9 cellular contexts compared by ENCODE assay signal in genomic region chr1:116111196-116112021, GRCh38. TPM values are rescaled to one million over a fixed set of nuclear protein-coding genes. Genes with fewer than 3 reads are reported as not detected.
A peak's percentile ranks its signal among the peaks of the same experiment; 100 is the strongest.
DNase-seq lines count a peak whose midpoint lies in the region; ATAC-seq and TF ChIP-seq lines count a peak whose summit lies in the region.
"Had no signal": no experiment of that assay in that cellular context is flagged by ENCODE, and none has a peak within 500 bp of the region (broad histone marks: within the 10 kb centered on the region; RNA-seq: fewer than 3 reads in every experiment).

Gene MAB21L3 (plus strand): TSS chr1:116111399. CDS start chr1:116112616, 1,217 bp downstream.

- no peak for TF ChIP-seq POLR2A in Peyer's patch (IDR thresholded peaks at IDR 0.05)

- H2AFZ ChIP-seq in osteoblast (ENCODE audit: low read length), result peak within 1 kb of the TSS; percentile 18

- H3K9me3 ChIP-seq in Peyer's patch (no peaks in the 10 kb centered on the region), osteoblast (ENCODE audit: low read depth, low read length) (no peaks in the 10 kb centered on the region)
- H3K9me3 ChIP-seq: adrenal gland had no signal

- H3K4me3 ChIP-seq in Peyer's patch (no peak within 1 kb of the TSS), osteoblast (ENCODE audit: insufficient read depth, low read length) (no peak within 1 kb of the TSS), brain microvascular endothelial cell (ENCODE audit: low read depth, low read length) (no peak within 1 kb of the TSS)
- H3K4me3 ChIP-seq: adrenal gland had no signal

- in situ Hi-C loops in brain microvascular endothelial cell (cut with HindIII; ENCODE audit: low pct_ligation_motif_present, low sequenced_read_pairs), result no loop called here

- no peaks in the 10 kb centered on the region for H4K20me1 ChIP-seq in osteoblast (ENCODE audit: insufficient read depth, low read length)

- H3K36me3 ChIP-seq in Peyer's patch (no peaks in the 10 kb centered on the region), osteoblast (ENCODE audit: insufficient read depth, low read length) (no peaks in the 10 kb centered on the region), brain microvascular endothelial cell (replicated peaks) (no peaks in the 10 kb centered on the region)
- H3K36me3 ChIP-seq: adrenal gland had no signal

- H3K4me1 ChIP-seq in Peyer's patch (peaks cover 0 to 24% (median 3%) of the 10 kb centered on the region in 4 donors), osteoblast (ENCODE audit: insufficient read depth, low read length) (peaks cover 8% of the 10 kb centered on the region)
- H3K4me1 ChIP-seq: adrenal gland had no signal

- H3K27me3 ChIP-seq in Peyer's patch (no peaks in the 10 kb centered on the region), osteoblast (ENCODE audit: insufficient read depth, low read length) (no peaks in the 10 kb centered on the region), brain microvascular endothelial cell (replicated peaks) (no peaks in the 10 kb centered on the region)
- H3K27me3 ChIP-seq: adrenal gland had no signal

- TF ChIP-seq CTCF in Peyer's patch (IDR thresholded peaks at IDR 0.05) (no peak), osteoblast (IDR thresholded peaks at IDR 0.05; ENCODE audit: extremely low read depth, low read depth, low read length) (no peak), brain microvascular endothelial cell (IDR thresholded peaks at IDR 0.05; ENCODE audit: low read depth, low read length, missing control alignments) (no peak)

- H3K27ac ChIP-seq in Peyer's patch (peak within 1 kb of the TSS in 3 of 4 donors; percentile 53 to 81 (median 78)), osteoblast (ENCODE audit: low read depth, low read length) (no peak within 1 kb of the TSS), brain microvascular endothelial cell (no peak within 1 kb of the TSS)
- H3K27ac ChIP-seq: adrenal gland had no signal

- peak; percentile 58 for ATAC-seq in GM18868 (IDR thresholded peaks at IDR 0.05; ENCODE audit: unreplicated experiment)
- peak; percentile 73 for ATAC-seq in HG02642 (IDR thresholded peaks at IDR 0.05; ENCODE audit: poor library complexity, unreplicated experiment)

- DNase-seq in Peyer's patch (peak in 2 of 3 donors; percentile 54 to 62), osteoblast (ENCODE audit: insufficient read length, low spot score, missing footprints) (no peak), OCI-M2 (lab: John Stamatoyannopoulos, UW; ENCODE audit: unreplicated experiment) (no peak), amygdala (lab: John Stamatoyannopoulos, UW) (no peak), hippocampal formation (lab: John Stamatoyannopoulos, UW) (no peak), brain microvascular endothelial cell (no peak)
- DNase-seq: adrenal gland had no signal

- H3K4me2 ChIP-seq in osteoblast (ENCODE audit: insufficient read depth, low read length), result no peak within 1 kb of the TSS

- no peaks in the 10 kb centered on the region for H3K79me2 ChIP-seq in osteoblast (ENCODE audit: insufficient read depth, low read length)

RNA-seq across cellular contexts. Expression of gene MAB21L3, which starts in this region (rescaled TPM):
- 1 to 10 TPM in 2 of 4 donors, under 1 TPM in 1, not detected in 1; 0.94 to 1.8 (median 1.1) TPM for total RNA-seq in Peyer's patch
- 0.29 and 0.36 TPM in 2 replicates for total RNA-seq in osteoblast

Comparison
In these comparisons a context has a peak if more than half of its experiments do, and no peak if none do; other contexts are left out.
1. DNase-seq: peak in Peyer's patch (2 of 3); none in osteoblast (single experiment), OCI-M2 (single experiment), amygdala (0 of 56), hippocampal formation (0 of 2) and brain microvascular endothelial cell (single experiment).
2. H3K27ac ChIP-seq: peak in Peyer's patch (3 of 4); none in osteoblast (single experiment) and brain microvascular endothelial cell (single experiment).